ENCODE assay signal across 7 cellular contexts in the genomic region with DNA sequence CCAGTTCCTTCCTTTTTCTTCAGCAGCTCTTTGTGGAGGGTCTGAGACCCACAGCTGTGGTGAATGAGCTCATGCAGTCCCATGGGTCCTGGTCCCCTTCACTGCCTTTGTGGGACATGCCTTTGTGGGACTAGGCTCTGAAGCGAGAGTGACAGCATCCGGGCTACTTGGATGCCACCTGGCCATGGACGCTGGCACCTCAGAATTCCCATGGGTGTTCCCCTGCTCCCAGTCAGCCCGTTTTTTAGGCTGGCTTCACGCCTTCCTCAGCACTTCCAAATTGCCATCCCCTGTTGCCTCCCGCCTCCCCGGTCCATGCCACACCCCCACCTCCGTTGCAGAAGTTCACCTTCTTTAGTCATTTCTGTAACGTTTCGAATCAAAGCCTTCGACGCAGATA. TPM values are rescaled to one million over a fixed set of nuclear protein-coding genes. Genes with fewer than 3 reads are reported as not detected.
DNase-seq lines count a peak whose midpoint lies in the region; ATAC-seq and TF ChIP-seq lines count a peak whose summit lies in the region.

No MANE protein-coding gene starts in this region.

- TF ChIP-seq POLR2A in GM18505 (IDR thresholded peaks at IDR 0.05; ENCODE audit: borderline replicate concordance, extremely low read depth, insufficient read depth, insufficient read length): no peak

- H3K27me3 Mint-ChIP-seq in activated T-helper 2 cell treated with anti-CD3 and anti-CD28 coated beads, Interferon-gamma antibody, Interleukin-2, Interleukin-4, amounts not matched to agents 10 μg/mL and 5 μg/mL and 100 μg/mL, durations not matched to agents 14 hours and 24 hours and 36 hours (ENCODE audit: low read depth): no peaks in the 10 kb centered on the region

- peaks cover 2 to 23% of the 10 kb centered on the region in 2 donors for H3K36me3 ChIP-seq in psoas muscle (ENCODE audit: insufficient read depth in 1 of 2, low read depth in 1 of 2)

- peaks cover 19% of the 10 kb centered on the region for H3K4me1 Mint-ChIP-seq in activated T-helper 2 cell treated with anti-CD3 and anti-CD28 coated beads, Interferon-gamma antibody, Interleukin-2, Interleukin-4, amounts not matched to agents 10 μg/mL and 5 μg/mL and 100 μg/mL, durations not matched to agents 14 hours and 24 hours and 36 hours (ENCODE audit: low read depth)

- no peaks in the 10 kb centered on the region for H3K27me3 ChIP-seq in psoas muscle (ENCODE audit: insufficient read depth in 3 of 3, low read length in 2 of 3)

- H3K36me3 Mint-ChIP-seq in activated T-helper 2 cell treated with anti-CD3 and anti-CD28 coated beads, Interferon-gamma antibody, Interleukin-2, Interleukin-4, amounts not matched to agents 10 μg/mL and 5 μg/mL and 100 μg/mL, durations not matched to agents 14 hours and 24 hours and 36 hours (ENCODE audit: low read depth): no peaks in the 10 kb centered on the region

- H3K27ac Mint-ChIP-seq in activated T-helper 2 cell treated with anti-CD3 and anti-CD28 coated beads, Interferon-gamma antibody, Interleukin-2, Interleukin-4, amounts not matched to agents 10 μg/mL and 5 μg/mL and 100 μg/mL, durations not matched to agents 14 hours and 24 hours and 36 hours: peak overlapping the region; percentile 77

- intact Hi-C loops in activated T-helper 2 cell treated with anti-CD3 and anti-CD28 coated beads, Interferon-gamma antibody, Interleukin-2, Interleukin-4, amounts not matched to agents 10 μg/mL and 5 μg/mL and 100 μg/mL, durations not matched to agents 14 hours and 24 hours and 36 hours (cut with micrococcal nuclease): loop anchor here (5.0 kb wide), 1 partner anchor 86 kb away; a partner anchor contains a TSS
- intact Hi-C loops in psoas muscle (cut with DNase I): no loop called here

- DNase-seq in activated T-helper 2 cell treated with anti-CD3 and anti-CD28 coated beads, Interferon-gamma antibody, Interleukin-2, Interleukin-4, amounts not matched to agents 10 μg/mL and 5 μg/mL and 100 μg/mL, durations not matched to agents 14 hours and 24 hours and 36 hours (ENCODE audit: low spot score): no peak
- DNase-seq in psoas muscle (no peak), NCI-H510A treated with DMSO at 0.1 percent for 48 hours (lab: John Stamatoyannopoulos, UW) (no peak), NCI-H146 treated with DMSO at 0.1 percent for 48 hours (lab: John Stamatoyannopoulos, UW; ENCODE audit: unreplicated experiment) (no peak)

- ATAC-seq in GM19372 (IDR thresholded peaks at IDR 0.05; ENCODE audit: low read depth, unreplicated experiment) (peak; percentile 30), HG02763 (IDR thresholded peaks at IDR 0.05; ENCODE audit: unreplicated experiment) (peak; percentile 28), psoas muscle (peak in 3 of 4 donors; percentile 17 to 29 (median 22)), GM18505 (IDR thresholded peaks at IDR 0.05; ENCODE audit: unreplicated experiment) (no peak)

- no peak for TF ChIP-seq CTCF in psoas muscle (IDR thresholded peaks at IDR 0.05)

- H3K4me1 ChIP-seq in psoas muscle: peaks cover 17% of the 10 kb centered on the region

- H3K4me3 Mint-ChIP-seq in activated T-helper 2 cell treated with anti-CD3 and anti-CD28 coated beads, Interferon-gamma antibody, Interleukin-2, Interleukin-4, amounts not matched to agents 10 μg/mL and 5 μg/mL and 100 μg/mL, durations not matched to agents 14 hours and 24 hours and 36 hours (ENCODE audit: low read depth): peak overlapping the region; percentile 60

- H3K9me3 ChIP-seq in psoas muscle: no peaks in the 10 kb centered on the region

- H3K27ac ChIP-seq in psoas muscle: peak overlapping the region; percentile 47

- H3K9me3 Mint-ChIP-seq in activated T-helper 2 cell treated with anti-CD3 and anti-CD28 coated beads, Interferon-gamma antibody, Interleukin-2, Interleukin-4, amounts not matched to agents 10 μg/mL and 5 μg/mL and 100 μg/mL, durations not matched to agents 14 hours and 24 hours and 36 hours: no peaks in the 10 kb centered on the region

- 45 to 65% (median 58%) methylated on average over 12 of the region's 12 CpGs for WGBS in psoas muscle, 3 donors

- H3K4me3 ChIP-seq in psoas muscle: peak overlapping the region; percentile 42

RNA-seq across cellular contexts. Expression of a gene that starts 45.1 kb away (rescaled TPM):
- 0.32 TPM in 1 of 2 replicates, not detected in the other for total RNA-seq in activated T-helper 2 cell treated with anti-CD3 and anti-CD28 coated beads, Interferon-gamma antibody, Interleukin-2, Interleukin-4, amounts not matched to agents 10 μg/mL and 5 μg/mL and 100 μg/mL, durations not matched to agents 14 hours and 24 hours and 36 hours
- 1 to 10 TPM in 1 of 4 donors, under 1 TPM in 3; 0.17 to 1.3 (median 0.72) TPM for total RNA-seq in psoas muscle
- polyA plus RNA-seq in psoas muscle: under 1 TPM; 0.25 to 0.48 (median 0.38) TPM
